20 cellular contexts compared by ENCODE assay signal in the genomic region with DNA sequence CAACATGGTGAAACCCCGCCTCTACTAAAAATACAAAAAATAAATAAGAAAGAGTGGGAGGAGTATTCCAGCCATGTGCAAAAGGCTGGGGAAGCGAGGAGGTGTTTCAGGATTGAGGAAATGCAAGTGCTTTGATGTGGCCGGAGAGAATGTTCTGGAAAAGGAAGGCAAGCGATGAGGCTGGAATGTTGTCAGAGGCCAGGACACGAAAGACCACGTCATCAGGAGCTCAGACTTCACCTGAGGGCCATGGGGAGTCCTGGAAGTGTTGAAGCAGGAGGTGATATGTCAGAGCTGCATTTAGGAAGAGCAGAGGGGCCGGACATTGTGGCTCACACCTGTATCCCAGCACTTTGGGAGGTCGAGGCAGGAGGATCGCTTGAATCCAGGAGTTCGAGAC. TPM values are rescaled to one million over a fixed set of nuclear protein-coding genes. Genes with fewer than 3 reads are reported as not detected.
DNase-seq lines count a peak whose midpoint lies in the region; ATAC-seq, FAIRE-seq and TF ChIP-seq lines count a peak whose summit lies in the region.
"Had no signal": no experiment of that assay in that cellular context is flagged by ENCODE, and none has a peak within 500 bp of the region (broad histone marks: within the 10 kb centered on the region; RNA-seq: fewer than 3 reads in every experiment).

No MANE protein-coding gene starts in this region.

- no peaks in the 10 kb centered on the region for H3K36me3 ChIP-seq in IMR-90 (ENCODE audit: control insufficient read depth, insufficient read depth, low read length)
- H3K36me3 ChIP-seq in HepG2 (replicated peaks in 1 of 2; ENCODE audit: control insufficient read depth in 1 of 2, insufficient read depth in 2 of 2, low read length in 2 of 2): no peaks in the 10 kb centered on the region
- no peaks in the 10 kb centered on the region for H3K36me3 ChIP-seq in MG63
- H3K36me3 ChIP-seq: BLaER1, HAP-1, Peyer's patch had no signal

- H2BK5ac ChIP-seq in IMR-90 (ENCODE audit: low read depth, low read length, poor library complexity, severe bottlenecking): no peak overlapping the region

- H3K4me1 Mint-ChIP-seq in CD14-positive monocyte (peaks cover 85% of the 10 kb centered on the region), T-cell (peaks cover 21 to 60% (median 55%) of the 10 kb centered on the region in 3 donors)
- H3K4me1 Mint-ChIP-seq in stimulated activated naive CD8-positive, alpha-beta T cell treated with anti-CD3 and anti-CD28 coated beads, Interleukin-15, amount 100 ng/mL, for 72 hours: peaks cover 29% of the 10 kb centered on the region

- no peak overlapping the region for H2AFZ ChIP-seq in IMR-90 (replicated peaks; ENCODE audit: low read length, poor library complexity)
- H2AFZ ChIP-seq in HepG2 (ENCODE audit: low read length): no peak overlapping the region
- H2AFZ ChIP-seq: GM23338 had no signal

- H3K14ac ChIP-seq in IMR-90 (replicated peaks; ENCODE audit: low read depth, low read length): no peak overlapping the region

- BruUV-seq in IMR-90 (replicated peaks; lab: Mats Ljungman, UMichigan): no TSS peak
- no TSS peak for BruUV-seq in HepG2 (replicated peaks; lab: Mats Ljungman, UMichigan)

- peak overlapping the region; percentile 75 for H2AK5ac ChIP-seq in IMR-90 (ENCODE audit: low read depth, low read length)

- H2BK20ac ChIP-seq in IMR-90 (ENCODE audit: low read depth, low read length): no peak overlapping the region

- peak overlapping the region in 6 of 7 donors; percentile 65 to 100 (median 99) for H3K27ac Mint-ChIP-seq in CD14-positive monocyte
- H3K27ac Mint-ChIP-seq in stimulated activated naive CD8-positive, alpha-beta T cell treated with anti-CD3 and anti-CD28 coated beads, Interleukin-15, amount 100 ng/mL, for 72 hours: peak overlapping the region; percentile 21 to 60
- H3K27ac Mint-ChIP-seq in T-cell: peak overlapping the region in 1 of 2 donors; percentile 25
- H3K27ac Mint-ChIP-seq: GM23338 had no signal

- TF ChIP-seq EP300 in HepG2 (IDR thresholded peaks at IDR 0.05; ENCODE audit: low read depth in 2 of 2, low read length in 2 of 2) (no peak), HepG2 (CRISPR knock-in tag; IDR thresholded peaks at IDR 0.05; ENCODE audit: borderline replicate concordance) (no peak)

- no peak for TF ChIP-seq CTCF in CD14-positive monocyte (IDR thresholded peaks at IDR 0.05)
- TF ChIP-seq CTCF in IMR-90 (conservative IDR thresholded peaks at IDR 0.05; ENCODE audit: low read depth, low read length): no peak
- no peak for TF ChIP-seq CTCF in HepG2 (CRISPR knock-in tag; IDR thresholded peaks at IDR 0.05)

- H3K4me1 ChIP-seq in IMR-90 (ENCODE audit: control insufficient read depth, insufficient read depth, low read length): peaks cover 11% of the 10 kb centered on the region
- H3K4me1 ChIP-seq in HepG2 (ENCODE audit: insufficient read depth, low read length): peaks cover 28% of the 10 kb centered on the region
- H3K4me1 ChIP-seq: HAP-1 had no signal

- H4K5ac ChIP-seq in IMR-90 (ENCODE audit: low read depth, low read length): no peak overlapping the region

- peaks cover 13% of the 10 kb centered on the region for H3K9me1 ChIP-seq in IMR-90 (ENCODE audit: insufficient read depth, low read length)

- no CpG with 5 or more reads among the region's 10 CpGs for WGBS in IMR-90 (ENCODE audit: extremely low coverage in 2 of 2, insufficient read length in 1 of 2), 2 experiments
- WGBS in HepG2 (ENCODE audit: low lambda C conversion rate): 40% methylated on average over 10 of the region's 10 CpGs

- POLR2A ChIA-PET in IMR-90 (lab: Charles Lee; ENCODE audit: unreplicated experiment) (no interaction called here), HepG2 (lab: Yijun Ruan, JAX) (no interaction called here), T-cell (lab: Charles Lee) (no interaction called here)

- no peak overlapping the region for H3K23ac ChIP-seq in IMR-90 (ENCODE audit: low read depth, low read length)

- H3K4ac ChIP-seq in IMR-90 (ENCODE audit: low read depth, low read length): no peak overlapping the region; the same call in 1 of the 2 replicates

- intact Hi-C loops in CD14-positive monocyte (cut with micrococcal nuclease): loop anchor here in 1 of 2 donors (5.0 kb wide), 1 partner anchor 41 kb away; no protein-coding TSS in a partner anchor
- intact Hi-C loops in IMR-90 (cut with micrococcal nuclease): loop anchor here (5.0 kb wide), 1 partner anchor 206 kb away; no protein-coding TSS in a partner anchor
- intact Hi-C loops in HepG2 (cut with micrococcal nuclease; ENCODE audit: unreplicated experiment): loop anchor here (10.0 kb wide), 1 partner anchor 63 kb away; no protein-coding TSS in a partner anchor

- H2BK15ac ChIP-seq in IMR-90 (ENCODE audit: low read depth, low read length): no peak overlapping the region

- H3K9me3 Mint-ChIP-seq in CD14-positive monocyte (peaks cover 0 to 2% (median 0%) of the 10 kb centered on the region in 7 donors), T-cell (no peaks in the 10 kb centered on the region)
- no peaks in the 10 kb centered on the region for H3K9me3 Mint-ChIP-seq in stimulated activated naive CD8-positive, alpha-beta T cell treated with anti-CD3 and anti-CD28 coated beads, Interleukin-15, amount 100 ng/mL, for 72 hours
- H3K9me3 Mint-ChIP-seq: GM23338, IgD-negative memory B cell had no signal

- H3K79me2 ChIP-seq in HepG2 (ENCODE audit: insufficient read depth, low read length): no peaks in the 10 kb centered on the region

- H3K9me3 ChIP-seq in IMR-90 (ENCODE audit: control insufficient read depth, insufficient read depth, low read length): no peaks in the 10 kb centered on the region
- H3K9me3 ChIP-seq in HepG2 (ENCODE audit: low read length): no peaks in the 10 kb centered on the region
- H3K9me3 ChIP-seq in MG63: no peaks in the 10 kb centered on the region
- H3K9me3 ChIP-seq: BLaER1, HAP-1, Peyer's patch had no signal

- in situ Hi-C loops in IMR-90 (cut with MboI; ENCODE audit: low sequenced_read_pairs) (loop anchor here (5.0 to 25.0 kb wide), 2 partner anchors 121 to 351 kb away; no protein-coding TSS in a partner anchor), HepG2 (cut with HindIII; ENCODE audit: extremely low pct_ligation_motif_present, low pct_unique_long_range_greater_than_20kb) (loop anchor here (10.0 kb wide), 1 partner anchor 343 kb away; no protein-coding TSS in a partner anchor)

- no peak for ATAC-seq in IMR-90 (ENCODE audit: low read depth)
- no peak for ATAC-seq in HepG2
- ATAC-seq in stimulated activated naive CD8-positive, alpha-beta T cell treated with anti-CD3 and anti-CD28 coated beads, Interleukin-15, amount 100 ng/mL, for 72 hours: no peak
- ATAC-seq in T-cell (replicated peaks in 1 of 4): no peak
- ATAC-seq: GM23338, SK-N-SH treated with all-trans-retinoic acid at 6 μM for 48 hours had no signal

- H3K4me2 ChIP-seq in IMR-90 (ENCODE audit: low read depth, low read length) (no peak overlapping the region), HepG2 (ENCODE audit: low read depth, low read length) (no peak overlapping the region)
- H3K4me2 ChIP-seq: GM23338 had no signal

- CTCF ChIA-PET in IMR-90 (lab: Yijun Ruan, JAX): no interaction called here
- CTCF ChIA-PET in HepG2 (lab: Yijun Ruan, JAX; ENCODE audit: low intra/inter-chr PET ratio, low total read pairs): no interaction called here
- CTCF ChIA-PET in T-cell (lab: Charles Lee): no interaction called here

- no peak overlapping the region for H2BK120ac ChIP-seq in IMR-90 (ENCODE audit: low read depth, low read length)

- no peak overlapping the region for H4K91ac ChIP-seq in IMR-90 (ENCODE audit: insufficient read depth, low read depth, low read length)

- H3K4me3 Mint-ChIP-seq in CD14-positive monocyte (peak overlapping the region in 1 of 2 donors; percentile 59), T-cell (no peak overlapping the region)
- H3K4me3 Mint-ChIP-seq in stimulated activated naive CD8-positive, alpha-beta T cell treated with anti-CD3 and anti-CD28 coated beads, Interleukin-15, amount 100 ng/mL, for 72 hours: no peak overlapping the region
- H3K4me3 Mint-ChIP-seq: GM23338, IgD-negative memory B cell had no signal

- H4K20me1 ChIP-seq in IMR-90 (ENCODE audit: insufficient read depth, low read length) (no peaks in the 10 kb centered on the region), HepG2 (ENCODE audit: insufficient read depth, low read length) (no peaks in the 10 kb centered on the region)
- H4K20me1 ChIP-seq: BLaER1 had no signal

- dilution Hi-C loops in IMR-90 (cut with HindIII; ENCODE audit: low sequenced_read_pairs, unreplicated experiment): no loop called here

- no peaks in the 10 kb centered on the region for H3K79me1 ChIP-seq in IMR-90 (ENCODE audit: low read depth in 1 of 2, low read length in 2 of 2)

- H3K27me3 Mint-ChIP-seq in CD14-positive monocyte (ENCODE audit: low read depth in 3 of 3) (peaks cover 0 to 5% (median 0%) of the 10 kb centered on the region in 3 donors), T-cell (no peaks in the 10 kb centered on the region)
- no peaks in the 10 kb centered on the region for H3K27me3 Mint-ChIP-seq in stimulated activated naive CD8-positive, alpha-beta T cell treated with anti-CD3 and anti-CD28 coated beads, Interleukin-15, amount 100 ng/mL, for 72 hours

- H3K27ac ChIP-seq in IMR-90 (ENCODE audit: insufficient read depth, low read length) (no peak overlapping the region), HepG2 (ENCODE audit: extremely low read length, insufficient read depth, low read length) (no peak overlapping the region)
- H3K27ac ChIP-seq: BLaER1 had no signal

- no peak overlapping the region for H3K18ac ChIP-seq in IMR-90 (ENCODE audit: low read depth, low read length)

- H3K9ac ChIP-seq in IMR-90 (ENCODE audit: low read depth, low read length) (no peak overlapping the region), HepG2 (ENCODE audit: insufficient read depth, low read depth, low read length) (no peak overlapping the region)

- H3K56ac ChIP-seq in IMR-90 (ENCODE audit: extremely low read depth, insufficient read depth, low read length): no peak overlapping the region

- H3K27me3 ChIP-seq in IMR-90 (ENCODE audit: control insufficient read depth, insufficient read depth, low read length) (no peaks in the 10 kb centered on the region), HepG2 (ENCODE audit: control insufficient read depth in 1 of 2, insufficient read depth in 2 of 2, low read length in 2 of 2) (peaks cover 0 to 3% of the 10 kb centered on the region in 2 experiments; a peak in 1 of 5 replicates), MG63 (no peaks in the 10 kb centered on the region)
- H3K27me3 ChIP-seq: BLaER1, Peyer's patch had no signal

- no peak for TF ChIP-seq POLR2A in IMR-90 (IDR thresholded peaks at IDR 0.05; ENCODE audit: low read depth, low read length)
- no peak for TF ChIP-seq POLR2A in HepG2 (IDR thresholded peaks at IDR 0.05; ENCODE audit: insufficient read depth in 1 of 2, low read depth in 2 of 2, low read length in 2 of 2)

- DNase-seq in CD14-positive monocyte (ENCODE audit: low spot score) (no peak), IMR-90 (no peak), HepG2 (ENCODE audit: low spot score) (no peak), MG63 (no peak), T-cell (no peak), NCI-H2029 (lab: John Stamatoyannopoulos, UW) (no peak)
- DNase-seq in stimulated activated naive CD8-positive, alpha-beta T cell treated with anti-CD3 and anti-CD28 coated beads, Interleukin-15, amount 100 ng/mL, for 72 hours: no peak
- DNase-seq: Karpas-422, NCI-H1436, NCI-H2029 treated with DMSO at 0.1 percent for 48 hours, NCI-H526 had no signal

- H2AK9ac ChIP-seq in IMR-90 (replicated peaks; ENCODE audit: low read depth, low read length, poor library complexity): no peak overlapping the region

- H3K4me3 ChIP-seq in IMR-90 (ENCODE audit: insufficient read depth, low read depth, low read length): no peak overlapping the region
- H3K4me3 ChIP-seq in HepG2 (replicated peaks in 1 of 3; ENCODE audit: insufficient read depth in 1 of 3, low read depth in 2 of 3, low read length in 3 of 3): no peak overlapping the region
- H3K4me3 ChIP-seq in MG63: no peak overlapping the region
- H3K4me3 ChIP-seq: BLaER1, GM23338, HAP-1, Peyer's patch had no signal

- TF ChIP-seq RAD21 in IMR-90 (IDR thresholded peaks at IDR 0.05; ENCODE audit: low read length): no peak
- no peak for TF ChIP-seq RAD21 in HepG2 (CRISPR knock-in tag; IDR thresholded peaks at IDR 0.05)

- peaks cover 10 to 11% of the 10 kb centered on the region in 2 donors for H3K36me3 Mint-ChIP-seq in CD14-positive monocyte
- no peaks in the 10 kb centered on the region for H3K36me3 Mint-ChIP-seq in T-cell
- H3K36me3 Mint-ChIP-seq: IgD-negative memory B cell had no signal

- no peak for FAIRE-seq in HepG2 (lab: Jason Lieb, UNC)
- FAIRE-seq: G401.6, GM18507, HTR-8/SVneo had no signal

- H4K8ac ChIP-seq in IMR-90 (ENCODE audit: low read depth in 2 of 2, low read length in 2 of 2): no peak overlapping the region

RNA-seq across cellular contexts. Expression of a gene that starts 10.9 kb away (rescaled TPM):
- 100 to 1,000 TPM; 306 to 344 TPM for polyA plus RNA-seq in CD14-positive monocyte
- 3.6 and 4.5 TPM in 2 replicates for total RNA-seq in IMR-90 (2012; rRNA removed)
- 4.9 and 5.0 TPM in 2 replicates for polyA plus RNA-seq in IMR-90 (2012; rRNA removed)
- polyA plus RNA-seq in IMR-90 (2012; cell fraction: cytosol; rRNA removed): 5.7 and 7.2 TPM in 2 replicates
- 7.4 and 9.4 TPM in 2 replicates for polyA plus RNA-seq in IMR-90 (2012; cell fraction: nucleus; rRNA removed; ENCODE audit: low replicate concordance)
- 0.38 and 0.46 TPM in 2 replicates for total RNA-seq in HepG2 (2016; rRNA removed; fragmentation: Illumina TruSeq; extraction: Trizol)
- total RNA-seq in HepG2 (2016; cell fraction: cytosol; rRNA removed; fragmentation: Illumina TruSeq; extraction: Trizol; ENCODE audit: low read depth): not detected in 2 replicates
- 0.52 and 0.74 TPM in 2 replicates for total RNA-seq in HepG2 (2016; cell fraction: insoluble cytoplasmic fraction; rRNA removed; fragmentation: Illumina TruSeq; extraction: Trizol)
- total RNA-seq in HepG2 (2016; cell fraction: membrane; rRNA removed; fragmentation: Illumina TruSeq; extraction: Trizol): 0.28 and 0.31 TPM in 2 replicates
- 0.25 and 0.43 TPM in 2 replicates for total RNA-seq in HepG2 (2016; cell fraction: nucleus; rRNA removed; fragmentation: Illumina TruSeq; extraction: Trizol)
- polyA plus RNA-seq in HepG2 (2011; rRNA removed): 1.2 and 1.5 TPM in 2 replicates
- 0.77 and 0.78 TPM in 2 replicates for polyA plus RNA-seq in HepG2 (2011; cell fraction: cytosol; rRNA removed)
- 1.5 and 1.7 TPM in 2 replicates for polyA plus RNA-seq in HepG2 (2011; cell fraction: nucleus; rRNA removed)
- 0.43 and 0.49 TPM in 2 replicates for polyA plus RNA-seq in HepG2 (2012)
- polyA plus RNA-seq in HepG2 (2016; cell fraction: cytosol; fragmentation: Illumina TruSeq; extraction: Trizol; ENCODE audit: low read depth): 0.17 and 0.21 TPM in 2 replicates
- polyA plus RNA-seq in HepG2 (2016; cell fraction: insoluble cytoplasmic fraction; fragmentation: Illumina TruSeq; extraction: Trizol; ENCODE audit: low read depth): 0.22 and 0.42 TPM in 2 replicates
- not detected in 2 replicates for polyA plus RNA-seq in HepG2 (2016; cell fraction: membrane; fragmentation: Illumina TruSeq; extraction: Trizol; ENCODE audit: low read depth)
- polyA plus RNA-seq in HepG2 (2016; cell fraction: nucleus; fragmentation: Illumina TruSeq; extraction: Trizol; ENCODE audit: insufficient read depth, low read depth): 0.95 and 2.0 TPM in 2 replicates
- polyA minus RNA-seq in HepG2 (2011; rRNA and poly(A)+ RNA removed; ENCODE audit: low replicate concordance): 1.1 and 4.7 TPM in 2 replicates
- 0.89 and 1.1 TPM in 2 replicates for polyA minus RNA-seq in HepG2 (2011; cell fraction: cytosol; rRNA and poly(A)+ RNA removed)
- polyA minus RNA-seq in HepG2 (2011; cell fraction: nucleus; rRNA and poly(A)+ RNA removed): 1.4 and 2.4 TPM in 2 replicates
- total RNA-seq in MG63 (2014; rRNA removed; shearing (Covaris generic); ENCODE audit: low replicate concordance): 8.9 and 9.0 TPM in 2 replicates
- total RNA-seq in T-cell: 100 to 1,000 TPM in 2 of 5 donors, 10 to 100 TPM in 3; 39.0 to 124 (median 94.8) TPM

RNA-seq across cellular contexts. Expression of a gene that starts 30.9 kb away (rescaled TPM):
- 10 to 100 TPM; 21.4 to 23.9 TPM for polyA plus RNA-seq in CD14-positive monocyte
- total RNA-seq in IMR-90 (2012; rRNA removed): 60.5 and 80.1 TPM in 2 replicates
- polyA plus RNA-seq in IMR-90 (2012; rRNA removed): 43.3 and 53.8 TPM in 2 replicates
- polyA plus RNA-seq in IMR-90 (2012; cell fraction: cytosol; rRNA removed): 21.8 and 33.3 TPM in 2 replicates
- polyA plus RNA-seq in IMR-90 (2012; cell fraction: nucleus; rRNA removed; ENCODE audit: low replicate concordance): 17.4 and 26.8 TPM in 2 replicates
- 62.2 and 98.1 TPM in 2 replicates for total RNA-seq in HepG2 (2016; rRNA removed; fragmentation: Illumina TruSeq; extraction: Trizol)
- 12.8 and 14.3 TPM in 2 replicates for total RNA-seq in HepG2 (2016; cell fraction: cytosol; rRNA removed; fragmentation: Illumina TruSeq; extraction: Trizol; ENCODE audit: low read depth)
- total RNA-seq in HepG2 (2016; cell fraction: insoluble cytoplasmic fraction; rRNA removed; fragmentation: Illumina TruSeq; extraction: Trizol): 62.7 and 98.4 TPM in 2 replicates
- 39.3 and 40.1 TPM in 2 replicates for total RNA-seq in HepG2 (2016; cell fraction: membrane; rRNA removed; fragmentation: Illumina TruSeq; extraction: Trizol)
- 25.9 and 28.7 TPM in 2 replicates for total RNA-seq in HepG2 (2016; cell fraction: nucleus; rRNA removed; fragmentation: Illumina TruSeq; extraction: Trizol)
- 35.5 and 38.3 TPM in 2 replicates for polyA plus RNA-seq in HepG2 (2011; rRNA removed)
- polyA plus RNA-seq in HepG2 (2011; cell fraction: cytosol; rRNA removed): 30.3 and 33.6 TPM in 2 replicates
- polyA plus RNA-seq in HepG2 (2011; cell fraction: nucleus; rRNA removed): 15.4 and 17.5 TPM in 2 replicates
- polyA plus RNA-seq in HepG2 (2012): 26.0 and 27.6 TPM in 2 replicates
- polyA plus RNA-seq in HepG2 (2016; cell fraction: cytosol; fragmentation: Illumina TruSeq; extraction: Trizol; ENCODE audit: low read depth): 6.0 and 6.1 TPM in 2 replicates
- 85.3 and 95.4 TPM in 2 replicates for polyA plus RNA-seq in HepG2 (2016; cell fraction: insoluble cytoplasmic fraction; fragmentation: Illumina TruSeq; extraction: Trizol; ENCODE audit: low read depth)
- polyA plus RNA-seq in HepG2 (2016; cell fraction: membrane; fragmentation: Illumina TruSeq; extraction: Trizol; ENCODE audit: low read depth): 21.0 and 21.2 TPM in 2 replicates
- 38.0 and 42.7 TPM in 2 replicates for polyA plus RNA-seq in HepG2 (2016; cell fraction: nucleus; fragmentation: Illumina TruSeq; extraction: Trizol; ENCODE audit: insufficient read depth, low read depth)
- polyA minus RNA-seq in HepG2 (2011; rRNA and poly(A)+ RNA removed; ENCODE audit: low replicate concordance): 75.2 and 154 TPM in 2 replicates
- 25.6 and 26.0 TPM in 2 replicates for polyA minus RNA-seq in HepG2 (2011; cell fraction: cytosol; rRNA and poly(A)+ RNA removed)
- 15.5 and 16.3 TPM in 2 replicates for polyA minus RNA-seq in HepG2 (2011; cell fraction: nucleus; rRNA and poly(A)+ RNA removed)
- total RNA-seq in MG63 (2014; rRNA removed; shearing (Covaris generic); ENCODE audit: low replicate concordance): 68.6 and 72.5 TPM in 2 replicates
- total RNA-seq in T-cell: 10 to 100 TPM; 20.5 to 48.1 (median 40.5) TPM

RNA-seq across cellular contexts. Expression of a gene that starts 52.9 kb away (rescaled TPM):
- 100 to 1,000 TPM in 1 of 2 donors, 10 to 100 TPM in 1; 67.3 to 106 TPM for polyA plus RNA-seq in CD14-positive monocyte
- total RNA-seq in IMR-90 (2012; rRNA removed): 30.6 and 45.3 TPM in 2 replicates
- polyA plus RNA-seq in IMR-90 (2012; rRNA removed): 22.5 and 34.4 TPM in 2 replicates
- polyA plus RNA-seq in IMR-90 (2012; cell fraction: cytosol; rRNA removed): 16.8 and 26.7 TPM in 2 replicates
- polyA plus RNA-seq in IMR-90 (2012; cell fraction: nucleus; rRNA removed; ENCODE audit: low replicate concordance): 3.9 and 9.4 TPM in 2 replicates
- total RNA-seq in HepG2 (2016; rRNA removed; fragmentation: Illumina TruSeq; extraction: Trizol): 43.4 and 60.0 TPM in 2 replicates
- total RNA-seq in HepG2 (2016; cell fraction: cytosol; rRNA removed; fragmentation: Illumina TruSeq; extraction: Trizol; ENCODE audit: low read depth): 10.3 and 13.5 TPM in 2 replicates
- 41.1 and 61.2 TPM in 2 replicates for total RNA-seq in HepG2 (2016; cell fraction: insoluble cytoplasmic fraction; rRNA removed; fragmentation: Illumina TruSeq; extraction: Trizol)
- 19.9 and 22.1 TPM in 2 replicates for total RNA-seq in HepG2 (2016; cell fraction: membrane; rRNA removed; fragmentation: Illumina TruSeq; extraction: Trizol)
- total RNA-seq in HepG2 (2016; cell fraction: nucleus; rRNA removed; fragmentation: Illumina TruSeq; extraction: Trizol): 14.7 and 16.3 TPM in 2 replicates
- polyA plus RNA-seq in HepG2 (2011; rRNA removed): 19.0 and 21.4 TPM in 2 replicates
- polyA plus RNA-seq in HepG2 (2011; cell fraction: cytosol; rRNA removed): 13.6 and 14.6 TPM in 2 replicates
- 5.7 and 8.3 TPM in 2 replicates for polyA plus RNA-seq in HepG2 (2011; cell fraction: nucleus; rRNA removed)
- polyA plus RNA-seq in HepG2 (2012): 13.4 and 17.0 TPM in 2 replicates
- 9.1 and 10.3 TPM in 2 replicates for polyA plus RNA-seq in HepG2 (2016; cell fraction: cytosol; fragmentation: Illumina TruSeq; extraction: Trizol; ENCODE audit: low read depth)
- polyA plus RNA-seq in HepG2 (2016; cell fraction: insoluble cytoplasmic fraction; fragmentation: Illumina TruSeq; extraction: Trizol; ENCODE audit: low read depth): 54.6 and 55.8 TPM in 2 replicates
- polyA plus RNA-seq in HepG2 (2016; cell fraction: membrane; fragmentation: Illumina TruSeq; extraction: Trizol; ENCODE audit: low read depth): 13.0 and 14.5 TPM in 2 replicates
- polyA plus RNA-seq in HepG2 (2016; cell fraction: nucleus; fragmentation: Illumina TruSeq; extraction: Trizol; ENCODE audit: insufficient read depth, low read depth): 20.7 and 24.5 TPM in 2 replicates
- 10.2 and 36.1 TPM in 2 replicates for polyA minus RNA-seq in HepG2 (2011; rRNA and poly(A)+ RNA removed; ENCODE audit: low replicate concordance)
- polyA minus RNA-seq in HepG2 (2011; cell fraction: cytosol; rRNA and poly(A)+ RNA removed): 7.2 and 9.5 TPM in 2 replicates
- 2.7 and 4.2 TPM in 2 replicates for polyA minus RNA-seq in HepG2 (2011; cell fraction: nucleus; rRNA and poly(A)+ RNA removed)
- total RNA-seq in MG63 (2014; rRNA removed; shearing (Covaris generic); ENCODE audit: low replicate concordance): 50.5 and 63.9 TPM in 2 replicates
- total RNA-seq in T-cell: 10 to 100 TPM; 36.1 to 68.9 (median 53.5) TPM
